In genomic region chr3:48210534-48210933, GRCh38 we compare ENCODE assay signal across 7 cellular contexts. TPM values are rescaled to one million over a fixed set of nuclear protein-coding genes. Genes with fewer than 3 reads are reported as not detected.
"Had no signal": no experiment of that assay in that cellular context is flagged by ENCODE, and none has a peak within 500 bp of the region (broad histone marks: within the 10 kb centered on the region; RNA-seq: fewer than 3 reads in every experiment).

No MANE protein-coding gene starts in this region.

RNA-seq across cellular contexts. Expression of gene CAMP, which starts 12.8 kb away (rescaled TPM):
- total RNA-seq: PC-3, PC-9, Peyer's patch, Right ventricle myocardium superior, RPMI7951, SJSA1, SK-MEL-5 had no signal
